In the genomic region with DNA sequence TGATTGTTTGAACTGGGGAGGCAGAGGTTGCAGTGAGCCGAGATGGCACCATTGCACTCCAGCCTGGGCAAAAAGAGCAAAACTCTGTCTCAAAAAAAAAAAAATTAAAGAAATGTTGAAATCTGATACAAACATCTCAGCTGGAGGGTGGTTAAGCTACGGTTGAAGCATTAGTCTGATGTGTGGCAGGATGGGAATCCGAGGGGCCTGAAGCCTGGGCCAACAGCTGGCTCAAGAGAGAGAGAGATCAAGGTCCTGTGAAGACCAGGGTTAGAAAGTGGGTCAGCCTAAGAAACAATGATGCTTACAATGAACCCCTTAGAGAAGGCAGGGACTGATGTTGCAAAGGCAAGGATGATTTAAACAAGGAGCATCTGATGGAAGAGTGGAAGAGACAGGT, we compare ENCODE assay signal across 31 cellular contexts.
DNase-seq lines count a peak whose midpoint lies in the region; ATAC-seq and TF ChIP-seq lines count a peak whose summit lies in the region.
"Had no signal": no experiment of that assay in that cellular context is flagged by ENCODE, and none has a peak within 500 bp of the region (broad histone marks: within the 10 kb centered on the region; RNA-seq: fewer than 3 reads in every experiment).

No MANE protein-coding gene starts in this region.

- no peak overlapping the region for H3K27ac Mint-ChIP-seq in effector memory CD8-positive, alpha-beta T cell
- H3K27ac Mint-ChIP-seq: activated CD4-positive, alpha-beta T cell treated with anti-CD3 and anti-CD28 coated beads, Interleukin-2, amount 10 ng/mL, durations not matched to agents 24 days and 14 days; activated T-helper 2 cell treated with anti-CD3 and anti-CD28 coated beads, Interferon-gamma antibody, Interleukin-2, Interleukin-4, amounts not matched to agents 10 μg/mL and 5 μg/mL and 100 μg/mL, durations not matched to agents 14 hours and 24 hours and 36 hours; H9 had no signal

- ATAC-seq in GM19452 (IDR thresholded peaks at IDR 0.05; ENCODE audit: unreplicated experiment) (no peak), GM21367 (IDR thresholded peaks at IDR 0.05; ENCODE audit: unreplicated experiment) (no peak)
- no peak for ATAC-seq in effector memory CD8-positive, alpha-beta T cell (replicated peaks)
- ATAC-seq: gastroesophageal sphincter, HepG2, left colon, right cardiac atrium had no signal

- no peaks in the 10 kb centered on the region for H3K79me2 ChIP-seq in PC-9 (ENCODE audit: low read depth)

- H3K9me3 ChIP-seq in AG04450 (ENCODE audit: control insufficient read depth, insufficient read depth, low read length) (no peaks in the 10 kb centered on the region), PC-9 (ENCODE audit: insufficient read depth, low read depth) (peaks cover 5% of the 10 kb centered on the region; the same call in 1 of the 2 replicates), esophagus squamous epithelium (no peaks in the 10 kb centered on the region)
- H3K9me3 ChIP-seq: gastroesophageal sphincter, Peyer's patch, tibial artery had no signal

- H3K4me2 ChIP-seq in PC-9: no peak overlapping the region

- H3K36me3 Mint-ChIP-seq in effector memory CD8-positive, alpha-beta T cell (ENCODE audit: insufficient read depth): peaks cover 4% of the 10 kb centered on the region

- CTCF ChIA-PET in AG04450 (lab: Charles Lee): interaction anchor here (0.6 to 2.0 kb wide), 4 partner anchors 26 to 135 kb away, joined by 3 to 7 read pairs (median 4); partner anchors contain the start of gene CCDC80
- CTCF ChIA-PET in PC-9 (lab: Charles Lee): no interaction called here

- peaks cover 92% of the 10 kb centered on the region for H3K4me1 ChIP-seq in PC-9 (replicated peaks; ENCODE audit: insufficient read depth)
- H3K4me1 ChIP-seq in esophagus squamous epithelium: peaks cover 32 to 94% (median 63%) of the 10 kb centered on the region in 3 donors

- no peak for DNase-seq in AG04450 (ENCODE audit: low read depth, low spot score)
- DNase-seq in PC-9: no peak
- DNase-seq in esophagus squamous epithelium (lab: John Stamatoyannopoulos, UW): no peak
- peak; percentile 64 for DNase-seq in myocyte (ENCODE audit: low read depth)
- DNase-seq in T-helper 2 cell: no peak
- no peak for DNase-seq in effector memory CD8-positive, alpha-beta T cell
- DNase-seq: ACHN; activated CD4-positive, alpha-beta T cell treated with anti-CD3 and anti-CD28 coated beads, Interleukin-2, amount 10 ng/mL, durations not matched to agents 24 days and 14 days; activated CD8-positive, alpha-beta memory T cell treated with anti-CD3 and anti-CD28 coated beads for 24 hours; activated naive CD4-positive, alpha-beta T cell treated with anti-CD3 and anti-CD28 coated beads, Interleukin-2, amount 50 U/mL, for 16 hours; activated T-cell treated with anti-CD3 and anti-CD28 coated beads for 4 hours; amygdala; effector CD4-positive, alpha-beta T cell; erythroblast; H9; Kasumi-1; left colon; NCI-H1436 treated with DMSO at 0.1 percent for 48 hours; NCI-H345; NCI-H69; Peyer's patch; posterior cingulate gyrus; right cardiac atrium; SHP77 treated with DMSO at 0.1 percent for 48 hours; stimulated activated CD4-positive, alpha-beta T cell treated with anti-CD3 and anti-CD28 coated beads, Interleukin-4, amount 100 ng/mL, for 24 hours; tibial artery had no signal

- POLR2A ChIA-PET in AG04450 (lab: Yijun Ruan, JAX) (interaction anchor here (1.2 kb wide), 1 partner anchor 35 kb away, joined by 4 read pairs; no protein-coding TSS in a partner anchor), PC-9 (lab: Charles Lee; ENCODE audit: unreplicated experiment) (interaction anchor here (0.6 kb wide), 1 partner anchor 105 kb away, joined by 17 read pairs; no protein-coding TSS in a partner anchor)

- peaks cover 23 to 30% of the 10 kb centered on the region in 2 donors for H3K4me1 Mint-ChIP-seq in effector memory CD8-positive, alpha-beta T cell (ENCODE audit: low read depth in 2 of 2)

- no peaks in the 10 kb centered on the region for H3K27me3 ChIP-seq in AG04450 (ENCODE audit: control insufficient read depth, insufficient read depth, low read length)
- H3K27me3 ChIP-seq in PC-9 (ENCODE audit: insufficient read depth, low read depth): no peaks in the 10 kb centered on the region
- no peaks in the 10 kb centered on the region for H3K27me3 ChIP-seq in esophagus squamous epithelium
- H3K27me3 ChIP-seq: gastroesophageal sphincter, Peyer's patch, tibial artery had no signal

- peaks cover 78% of the 10 kb centered on the region for H3F3A ChIP-seq in PC-9 (ENCODE audit: insufficient read depth, low read depth)

- H3K4me3 ChIP-seq in AG04450 (ENCODE audit: low read depth, low read length): no peak overlapping the region
- H3K4me3 ChIP-seq in PC-9: no peak overlapping the region
- no peak overlapping the region for H3K4me3 ChIP-seq in esophagus squamous epithelium
- H3K4me3 ChIP-seq: gastroesophageal sphincter, Peyer's patch, tibial artery had no signal

- H3K9me3 Mint-ChIP-seq in effector memory CD8-positive, alpha-beta T cell: no peaks in the 10 kb centered on the region
- H3K9me3 Mint-ChIP-seq: activated T-helper 2 cell treated with anti-CD3 and anti-CD28 coated beads, Interferon-gamma antibody, Interleukin-2, Interleukin-4, amounts not matched to agents 10 μg/mL and 5 μg/mL and 100 μg/mL, durations not matched to agents 14 hours and 24 hours and 36 hours; H9 had no signal

- no TSS peak for BruUV-seq in PC-9 (replicated peaks; lab: Mats Ljungman, UMichigan)

- H2AFZ ChIP-seq in PC-9: no peak overlapping the region

- H3K27me3 Mint-ChIP-seq in effector memory CD8-positive, alpha-beta T cell: no peaks in the 10 kb centered on the region

- H3K4me3 Mint-ChIP-seq in effector memory CD8-positive, alpha-beta T cell: no peak overlapping the region
- H3K4me3 Mint-ChIP-seq: activated CD4-positive, alpha-beta T cell treated with anti-CD3 and anti-CD28 coated beads, Interleukin-2, amount 10 ng/mL, durations not matched to agents 24 days and 14 days; H9 had no signal

- 80 to 85% methylated on average over 3 of the region's 3 CpGs for WGBS in esophagus squamous epithelium, 2 donors

- TF ChIP-seq POLR2A in esophagus squamous epithelium (IDR thresholded peaks at IDR 0.05): no peak

- no peak for TF ChIP-seq CTCF in AG04450 (IDR thresholded peaks at IDR 0.05; ENCODE audit: low read depth, low read length)
- TF ChIP-seq CTCF in PC-9 (conservative IDR thresholded peaks at IDR 0.05): no peak
- no peak for TF ChIP-seq CTCF in esophagus squamous epithelium (IDR thresholded peaks at IDR 0.05)

- H3K27ac ChIP-seq in AG04450 (ENCODE audit: low read depth, low read length) (peak overlapping the region; percentile 85), PC-9 (peak overlapping the region; percentile 93), esophagus squamous epithelium (peak overlapping the region; percentile 62 to 85 (median 80))
- H3K27ac ChIP-seq: Peyer's patch, tibial artery had no signal

- H3K36me3 ChIP-seq in PC-9 (ENCODE audit: low read depth) (no peaks in the 10 kb centered on the region), esophagus squamous epithelium (no peaks in the 10 kb centered on the region)
- H3K36me3 ChIP-seq: gastroesophageal sphincter, Peyer's patch, tibial artery had no signal

- intact Hi-C loops in PC-9 (cut with micrococcal nuclease; ENCODE audit: unreplicated experiment) (no loop called here), esophagus squamous epithelium (cut with DNase I) (no loop called here)

- H3K9me2 ChIP-seq in PC-9 (ENCODE audit: insufficient read depth): no peaks in the 10 kb centered on the region

- H4K20me1 ChIP-seq in PC-9 (ENCODE audit: insufficient read depth): no peaks in the 10 kb centered on the region
